25 cellular contexts compared by ENCODE assay signal in the genomic region with DNA sequence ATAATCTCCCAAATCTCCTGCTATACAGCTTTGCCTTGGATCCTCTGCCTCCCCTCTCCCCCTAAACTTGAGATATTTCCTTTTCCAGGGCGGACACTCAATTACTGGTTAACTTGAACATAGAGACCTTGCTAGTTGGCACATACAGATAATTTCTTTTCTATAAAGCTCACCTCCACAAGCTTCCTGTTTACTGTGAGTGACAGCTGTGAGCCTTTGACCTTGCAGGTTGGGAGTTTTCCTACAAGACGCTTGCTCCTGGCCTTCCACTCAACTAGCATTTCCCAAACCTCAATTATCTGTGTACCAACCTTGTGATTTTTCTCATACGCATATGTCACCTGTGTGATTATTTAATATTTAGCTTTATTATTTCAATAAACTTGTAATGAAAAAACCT.
A peak's percentile ranks its signal among the peaks of the same experiment; 100 is the strongest.
DNase-seq lines count a peak whose midpoint lies in the region; ATAC-seq and TF ChIP-seq lines count a peak whose summit lies in the region.
"Had no signal": no experiment of that assay in that cellular context is flagged by ENCODE, and none has a peak within 500 bp of the region (broad histone marks: within the 10 kb centered on the region; RNA-seq: fewer than 3 reads in every experiment).

No MANE protein-coding gene starts in this region.

- no peak overlapping the region for H3K4me3 Mint-ChIP-seq in activated T-helper 1 cell treated with anti-CD3 and anti-CD28 coated beads, Interleukin-12 subunit alpha, Interleukin-12 subunit beta, Interleukin-2, Interleukin-4 antibody, amounts not matched to agents 30 ng/mL and 10 ng/mL and 1 ng/mL, durations not matched to agents 14 hours and 24 hours and 36 hours
- H3K4me3 Mint-ChIP-seq in osteocyte (ENCODE audit: unreplicated experiment): no peak overlapping the region
- H3K4me3 Mint-ChIP-seq: activated naive CD8-positive, alpha-beta T cell treated with anti-CD3 and anti-CD28 coated beads, Interleukin-2, amount 10 ng/mL, durations not matched to agents 7 days and 5 days; CD4-positive, alpha-beta memory T cell; central memory CD8-positive, alpha-beta T cell; neural crest cell; stimulated activated naive B cell treated with anti-CD40 and anti-IgM and Interleukin-4, amounts not matched to agents 10 μg/mL and 1 μg/mL and 100 μg/mL, for 72 hours had no signal

- H3K27ac ChIP-seq in angular gyrus (ENCODE audit: low read depth, low read length) (peak overlapping the region; percentile 95), layer of hippocampus (ENCODE audit: low read depth, low read length) (peak overlapping the region; percentile 87)
- H3K27ac ChIP-seq: A549, epithelial cell of prostate, SJSA1, suprapubic skin, vagina had no signal

- no peaks in the 10 kb centered on the region for H3K9me3 Mint-ChIP-seq in activated T-helper 1 cell treated with anti-CD3 and anti-CD28 coated beads, Interleukin-12 subunit alpha, Interleukin-12 subunit beta, Interleukin-2, Interleukin-4 antibody, amounts not matched to agents 30 ng/mL and 10 ng/mL and 1 ng/mL, durations not matched to agents 14 hours and 24 hours and 36 hours
- H3K9me3 Mint-ChIP-seq in osteocyte (ENCODE audit: unreplicated experiment): peaks cover 5% of the 10 kb centered on the region
- H3K9me3 Mint-ChIP-seq: central memory CD8-positive, alpha-beta T cell had no signal

- no peak for ATAC-seq in HG03520 (IDR thresholded peaks at IDR 0.05; ENCODE audit: unreplicated experiment)
- no peak for ATAC-seq in GM21381 (IDR thresholded peaks at IDR 0.05; ENCODE audit: unreplicated experiment)
- ATAC-seq: sciatic nerve; stimulated activated naive B cell treated with anti-CD40 and anti-IgM and Interleukin-4, amounts not matched to agents 10 μg/mL and 1 μg/mL and 100 μg/mL, for 72 hours had no signal

- DNase-seq in DMS153 treated with DMSO at 0.1 percent for 48 hours (lab: John Stamatoyannopoulos, UW; ENCODE audit: unreplicated experiment) (peak; percentile 6), retina (peak; percentile 22), osteocyte (ENCODE audit: extremely low spot score, unreplicated experiment) (no peak)
- DNase-seq in activated T-helper 1 cell treated with anti-CD3 and anti-CD28 coated beads, Interleukin-12 subunit alpha, Interleukin-12 subunit beta, Interleukin-2, Interleukin-4 antibody, amounts not matched to agents 30 ng/mL and 10 ng/mL and 1 ng/mL, durations not matched to agents 14 hours and 24 hours and 36 hours (ENCODE audit: low spot score): no peak
- DNase-seq: activated gamma-delta T cell; activated naive CD8-positive, alpha-beta T cell treated with anti-CD3 and anti-CD28 coated beads, Interleukin-2, amount 10 ng/mL, durations not matched to agents 7 days and 5 days; AML-193; CD4-positive, alpha-beta memory T cell; kidney; NCI-H1436 treated with DMSO at 0.1 percent for 48 hours; posterior cingulate gyrus; RPMI8226; stimulated activated naive B cell treated with anti-CD40 and anti-IgM and Interleukin-4, amounts not matched to agents 10 μg/mL and 1 μg/mL and 100 μg/mL, for 72 hours had no signal

- no peaks in the 10 kb centered on the region for H3K27me3 ChIP-seq in layer of hippocampus (ENCODE audit: control insufficient read depth, insufficient read depth, low read length)
- H3K27me3 ChIP-seq: SJSA1, suprapubic skin, vagina had no signal

- no peak for TF ChIP-seq CTCF in osteocyte (IDR thresholded peaks at IDR 0.05)

- H3K27me3 Mint-ChIP-seq in activated T-helper 1 cell treated with anti-CD3 and anti-CD28 coated beads, Interleukin-12 subunit alpha, Interleukin-12 subunit beta, Interleukin-2, Interleukin-4 antibody, amounts not matched to agents 30 ng/mL and 10 ng/mL and 1 ng/mL, durations not matched to agents 14 hours and 24 hours and 36 hours (ENCODE audit: insufficient read depth): peaks cover 5% of the 10 kb centered on the region
- no peaks in the 10 kb centered on the region for H3K27me3 Mint-ChIP-seq in osteocyte (ENCODE audit: unreplicated experiment)
- H3K27me3 Mint-ChIP-seq: stimulated activated naive B cell treated with anti-CD40 and anti-IgM and Interleukin-4, amounts not matched to agents 10 μg/mL and 1 μg/mL and 100 μg/mL, for 72 hours had no signal

- intact Hi-C loops in activated T-helper 1 cell treated with anti-CD3 and anti-CD28 coated beads, Interleukin-12 subunit alpha, Interleukin-12 subunit beta, Interleukin-2, Interleukin-4 antibody, amounts not matched to agents 30 ng/mL and 10 ng/mL and 1 ng/mL, durations not matched to agents 14 hours and 24 hours and 36 hours (cut with micrococcal nuclease): no loop called here

- no peaks in the 10 kb centered on the region for H3K36me3 Mint-ChIP-seq in activated T-helper 1 cell treated with anti-CD3 and anti-CD28 coated beads, Interleukin-12 subunit alpha, Interleukin-12 subunit beta, Interleukin-2, Interleukin-4 antibody, amounts not matched to agents 30 ng/mL and 10 ng/mL and 1 ng/mL, durations not matched to agents 14 hours and 24 hours and 36 hours (ENCODE audit: low read depth)
- no peaks in the 10 kb centered on the region for H3K36me3 Mint-ChIP-seq in osteocyte (ENCODE audit: unreplicated experiment)
- H3K36me3 Mint-ChIP-seq: activated naive CD8-positive, alpha-beta T cell treated with anti-CD3 and anti-CD28 coated beads, Interleukin-2, amount 10 ng/mL, durations not matched to agents 7 days and 5 days; CD4-positive, alpha-beta memory T cell; stimulated activated naive B cell treated with anti-CD40 and anti-IgM and Interleukin-4, amounts not matched to agents 10 μg/mL and 1 μg/mL and 100 μg/mL, for 72 hours had no signal

- no peaks in the 10 kb centered on the region for H3K4me1 Mint-ChIP-seq in activated T-helper 1 cell treated with anti-CD3 and anti-CD28 coated beads, Interleukin-12 subunit alpha, Interleukin-12 subunit beta, Interleukin-2, Interleukin-4 antibody, amounts not matched to agents 30 ng/mL and 10 ng/mL and 1 ng/mL, durations not matched to agents 14 hours and 24 hours and 36 hours (ENCODE audit: low read depth)
- H3K4me1 Mint-ChIP-seq in osteocyte (ENCODE audit: unreplicated experiment): peaks cover 5% of the 10 kb centered on the region
- H3K4me1 Mint-ChIP-seq: activated naive CD8-positive, alpha-beta T cell treated with anti-CD3 and anti-CD28 coated beads, Interleukin-2, amount 10 ng/mL, durations not matched to agents 7 days and 5 days; CD4-positive, alpha-beta memory T cell; central memory CD8-positive, alpha-beta T cell; stimulated activated naive B cell treated with anti-CD40 and anti-IgM and Interleukin-4, amounts not matched to agents 10 μg/mL and 1 μg/mL and 100 μg/mL, for 72 hours had no signal

- no peak overlapping the region for H3K27ac Mint-ChIP-seq in activated T-helper 1 cell treated with anti-CD3 and anti-CD28 coated beads, Interleukin-12 subunit alpha, Interleukin-12 subunit beta, Interleukin-2, Interleukin-4 antibody, amounts not matched to agents 30 ng/mL and 10 ng/mL and 1 ng/mL, durations not matched to agents 14 hours and 24 hours and 36 hours
- H3K27ac Mint-ChIP-seq in osteocyte (ENCODE audit: unreplicated experiment): no peak overlapping the region
- H3K27ac Mint-ChIP-seq: activated naive CD8-positive, alpha-beta T cell treated with anti-CD3 and anti-CD28 coated beads, Interleukin-2, amount 10 ng/mL, durations not matched to agents 7 days and 5 days; CD4-positive, alpha-beta memory T cell; stimulated activated naive B cell treated with anti-CD40 and anti-IgM and Interleukin-4, amounts not matched to agents 10 μg/mL and 1 μg/mL and 100 μg/mL, for 72 hours had no signal

Comparison
In these comparisons a context has a peak if more than half of its experiments do, and no peak if none do; other contexts are left out.
1. DNase-seq: peak in DMS153 treated with DMSO at 0.1 percent for 48 hours (single experiment) and retina (single experiment); none in activated T-helper 1 cell treated with anti-CD3 and anti-CD28 coated beads, Interleukin-12 subunit alpha, Interleukin-12 subunit beta, Interleukin-2, Interleukin-4 antibody, amounts not matched to agents 30 ng/mL and 10 ng/mL and 1 ng/mL, durations not matched to agents 14 hours and 24 hours and 36 hours (single experiment) and osteocyte (single experiment).